ENCODE assay signal across 1 cellular context in genomic region chr10:11246752-11247467, GRCh38.
TF ChIP-seq lines count a peak whose summit lies in the region.

No MANE protein-coding gene starts in this region.

TF ChIP-seq in GM12878, 131 proteins besides CTCF, POLR2A, EP300 and RAD21 (continued from another document and continues in another):
- no peak for TF ChIP-seq BCLAF1 (IDR thresholded peaks at IDR 0.05)
- no peak for TF ChIP-seq CBX3 (IDR thresholded peaks at IDR 0.05; ENCODE audit: borderline replicate concordance, low read depth)
- TF ChIP-seq RELB (IDR thresholded peaks at IDR 0.05; ENCODE audit: low read depth): peak; percentile 96
- TF ChIP-seq BHLHE40 (IDR thresholded peaks at IDR 0.05; ENCODE audit: borderline replicate concordance in 1 of 2, low read depth in 2 of 2, low read length in 1 of 2): peak; percentile 26 to 60; a peak in 3 of 4 replicates
- no peak for TF ChIP-seq ZNF274 (IDR thresholded peaks at IDR 0.05; ENCODE audit: insufficient read depth, insufficient read length)
- TF ChIP-seq CREB1 (IDR thresholded peaks at IDR 0.05; ENCODE audit: low read depth): no peak
- peak; percentile 81; the same call in 1 of the 2 replicates for TF ChIP-seq CHD1 (IDR thresholded peaks at IDR 0.05; ENCODE audit: low read depth, low read length)
- no peak for TF ChIP-seq SREBF2 (IDR thresholded peaks at IDR 0.05; ENCODE audit: low read length)
- TF ChIP-seq RAD51 (IDR thresholded peaks at IDR 0.05): peak; percentile 43; the same call in 1 of the 2 replicates
- peak; percentile 40 for TF ChIP-seq LARP7 (IDR thresholded peaks at IDR 0.05)
- TF ChIP-seq JUND (IDR thresholded peaks at IDR 0.05; ENCODE audit: low read depth, low read length): no peak; the same call in 1 of the 2 replicates
- TF ChIP-seq ZNF24 (IDR thresholded peaks at IDR 0.05): 0 out of 2 replicates have a peak, but pooled peaks have one; percentile 6
- TF ChIP-seq DPF2 (IDR thresholded peaks at IDR 0.05): peak; percentile 89
- TF ChIP-seq ATF3 (IDR thresholded peaks at IDR 0.05; ENCODE audit: borderline replicate concordance, extremely low read depth, low read depth, low read length): no peak
- no peak for TF ChIP-seq ZZZ3 (IDR thresholded peaks at IDR 0.05; ENCODE audit: control insufficient read depth, insufficient read length, low read depth)
- no peak for TF ChIP-seq STAT1 (conservative IDR thresholded peaks at IDR 0.05)
- no peak for TF ChIP-seq RBBP5 (conservative IDR thresholded peaks at IDR 0.05)
- no peak for TF ChIP-seq KAT2A (conservative IDR thresholded peaks at IDR 0.05; ENCODE audit: control insufficient read depth, low read depth, low read length)
- peak; percentile 71 for TF ChIP-seq BCL11A (IDR thresholded peaks at IDR 0.05; ENCODE audit: low read depth, low read length)
- TF ChIP-seq BMI1 (IDR thresholded peaks at IDR 0.05; ENCODE audit: borderline replicate concordance): no peak
- peak; percentile 89 for TF ChIP-seq IKZF1 (conservative IDR thresholded peaks at IDR 0.05)
- TF ChIP-seq NRF1 (conservative IDR thresholded peaks at IDR 0.05; ENCODE audit: low read depth, low read length): no peak
- no peak; the same call in 1 of the 2 replicates for TF ChIP-seq RCOR1 (conservative IDR thresholded peaks at IDR 0.05; ENCODE audit: low read depth, low read length)
- no peak for TF ChIP-seq PRDM15 (CRISPR knock-in tag; IDR thresholded peaks at IDR 0.05)
- no peak for TF ChIP-seq SUPT20H (IDR thresholded peaks at IDR 0.05; ENCODE audit: borderline replicate concordance, control insufficient read depth, low read depth, low read length)
- peak; percentile 92 for TF ChIP-seq ZNF687 (IDR thresholded peaks at IDR 0.05)
- no peak for TF ChIP-seq ASH2L (IDR thresholded peaks at IDR 0.05; ENCODE audit: borderline replicate concordance, low read depth)
- no peak; the same call in none of the 2 replicates for TF ChIP-seq HDGF (IDR thresholded peaks at IDR 0.05)
- no peak for TF ChIP-seq RFX5 (IDR thresholded peaks at IDR 0.05; ENCODE audit: low read depth, low read length)
- peak; percentile 69 for TF ChIP-seq BCL3 (IDR thresholded peaks at IDR 0.05; ENCODE audit: borderline replicate concordance, insufficient read depth, low read depth, low read length, poor library complexity, severe bottlenecking)
- TF ChIP-seq ZBTB11 (CRISPR knock-in tag; IDR thresholded peaks at IDR 0.05): no peak
- no peak for TF ChIP-seq RB1 (IDR thresholded peaks at IDR 0.05; ENCODE audit: borderline replicate concordance)
- no peak for TF ChIP-seq KLF5 (IDR thresholded peaks at IDR 0.05; ENCODE audit: partially characterized antibody)
- TF ChIP-seq SIX5 (IDR thresholded peaks at IDR 0.05; ENCODE audit: low read depth, low read length, severe bottlenecking): no peak
- TF ChIP-seq EZH2 (IDR thresholded peaks at IDR 0.05; ENCODE audit: borderline replicate concordance, control insufficient read depth, low read depth, low read length): no peak
- TF ChIP-seq TBL1XR1 (IDR thresholded peaks at IDR 0.05; ENCODE audit: low read depth, low read length): no peak
- no peak for TF ChIP-seq TCF7 (IDR thresholded peaks at IDR 0.05; ENCODE audit: borderline replicate concordance)
- peak in 1 of 2 experiments; percentile 70; a peak in 2 of 4 replicates for TF ChIP-seq ETV6 (conservative IDR thresholded peaks at IDR 0.05 in 1 of 2, IDR thresholded peaks at IDR 0.05 in 1 of 2; ENCODE audit: borderline replicate concordance in 1 of 2, low read depth in 1 of 2)
- no peak for TF ChIP-seq CEBPZ (IDR thresholded peaks at IDR 0.05; ENCODE audit: low read depth, low read length)
- peak; percentile 79 for TF ChIP-seq ATF7 (IDR thresholded peaks at IDR 0.05; ENCODE audit: low read depth)
- no peak for TF ChIP-seq ZNF217 (IDR thresholded peaks at IDR 0.05)
